Comparison of ENCODE assay signal across 1 cellular context in the genomic region with DNA sequence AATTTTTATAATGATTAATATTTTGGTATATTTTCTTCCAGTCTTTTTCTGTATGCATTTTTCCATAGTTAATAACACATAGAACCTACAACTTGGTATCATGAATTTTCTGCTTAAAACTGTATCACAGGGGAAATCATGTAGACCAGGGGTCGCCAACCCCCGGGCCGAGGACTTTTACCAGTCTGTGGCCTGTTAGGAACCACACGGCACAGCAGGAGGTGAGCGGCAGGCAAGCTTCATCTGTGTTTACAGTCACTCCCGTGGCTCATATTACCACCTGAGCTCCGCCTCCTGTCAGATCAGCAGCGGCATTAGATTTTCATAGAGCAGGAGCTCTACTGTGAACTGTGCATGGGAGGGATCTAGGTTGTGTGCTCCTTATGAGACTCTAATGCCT.
TF ChIP-seq lines count a peak whose summit lies in the region.

No MANE protein-coding gene starts in this region.

TF ChIP-seq in HEK293, 187 proteins besides CTCF, POLR2A, EP300 and RAD21 (continued from another document and continues in another):
- TF ChIP-seq, protein P1, sequence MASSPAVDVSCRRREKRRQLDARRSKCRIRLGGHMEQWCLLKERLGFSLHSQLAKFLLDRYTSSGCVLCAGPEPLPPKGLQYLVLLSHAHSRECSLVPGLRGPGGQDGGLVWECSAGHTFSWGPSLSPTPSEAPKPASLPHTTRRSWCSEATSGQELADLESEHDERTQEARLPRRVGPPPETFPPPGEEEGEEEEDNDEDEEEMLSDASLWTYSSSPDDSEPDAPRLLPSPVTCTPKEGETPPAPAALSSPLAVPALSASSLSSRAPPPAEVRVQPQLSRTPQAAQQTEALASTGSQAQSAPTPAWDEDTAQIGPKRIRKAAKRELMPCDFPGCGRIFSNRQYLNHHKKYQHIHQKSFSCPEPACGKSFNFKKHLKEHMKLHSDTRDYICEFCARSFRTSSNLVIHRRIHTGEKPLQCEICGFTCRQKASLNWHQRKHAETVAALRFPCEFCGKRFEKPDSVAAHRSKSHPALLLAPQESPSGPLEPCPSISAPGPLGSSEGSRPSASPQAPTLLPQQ (tag by site-specific recombination; IDR thresholded peaks at IDR 0.05) = no peak
- TF ChIP-seq ZNF292 (tag by site-specific recombination; IDR thresholded peaks at IDR 0.05; ENCODE audit: borderline replicate concordance, low read depth) (no peak), ZNF677 (tag by site-specific recombination; IDR thresholded peaks at IDR 0.05) (no peak), ZNF155 (tag by site-specific recombination; IDR thresholded peaks at IDR 0.05) (no peak), ZNF335 (tag by site-specific recombination; conservative IDR thresholded peaks at IDR 0.05) (no peak), ZFP37 (tag by site-specific recombination; IDR thresholded peaks at IDR 0.05) (no peak), YY1 (tag by site-specific recombination; IDR thresholded peaks at IDR 0.05) (no peak), SETDB1 (IDR thresholded peaks at IDR 0.05; ENCODE audit: insufficient read length, low read length) (no peak), ZNF664 (tag by site-specific recombination; IDR thresholded peaks at IDR 0.05) (no peak), PRDM6 (tag by site-specific recombination; IDR thresholded peaks at IDR 0.05) (no peak), ZNF266 (tag by site-specific recombination; IDR thresholded peaks at IDR 0.05; ENCODE audit: low read depth) (no peak), ZNF558 (tag by site-specific recombination; IDR thresholded peaks at IDR 0.05) (no peak), ZNF19 (tag by site-specific recombination; IDR thresholded peaks at IDR 0.05; ENCODE audit: low read depth) (no peak), GLIS1 (tag by site-specific recombination; IDR thresholded peaks at IDR 0.05) (peak; percentile 61), ZNF350 (tag by site-specific recombination; IDR thresholded peaks at IDR 0.05) (no peak), ZFP69B (tag by site-specific recombination; IDR thresholded peaks at IDR 0.05) (no peak), ZSCAN16 (tag by site-specific recombination; IDR thresholded peaks at IDR 0.05) (no peak), IKZF3 (tag by site-specific recombination; IDR thresholded peaks at IDR 0.05) (peak; percentile 35; the same call in 1 of the 2 replicates), ZNF416 (tag by site-specific recombination; IDR thresholded peaks at IDR 0.05) (no peak), REPIN1 (tag by site-specific recombination; IDR thresholded peaks at IDR 0.05; ENCODE audit: low read depth) (no peak), SP7 (tag by site-specific recombination; IDR thresholded peaks at IDR 0.05) (peak; percentile 71), ZNF777 (tag by site-specific recombination; IDR thresholded peaks at IDR 0.05; ENCODE audit: borderline replicate concordance) (no peak), ZNF600 (tag by site-specific recombination; IDR thresholded peaks at IDR 0.05) (peak; percentile 57; the same call in 1 of the 2 replicates), ZNF433 (tag by site-specific recombination; IDR thresholded peaks at IDR 0.05; ENCODE audit: low read depth) (no peak), RBAK (tag by site-specific recombination; IDR thresholded peaks at IDR 0.05) (no peak), ZSCAN23 (tag by site-specific recombination; IDR thresholded peaks at IDR 0.05) (no peak), PRDM10 (tag by site-specific recombination; IDR thresholded peaks at IDR 0.05) (peak; percentile 71), ZNF768 (tag by site-specific recombination; IDR thresholded peaks at IDR 0.05) (no peak), ZBTB7A (tag by site-specific recombination; IDR thresholded peaks at IDR 0.05; ENCODE audit: low read depth) (no peak), ZNF792 (tag by site-specific recombination; IDR thresholded peaks at IDR 0.05) (no peak), HIC1 (tag by site-specific recombination; IDR thresholded peaks at IDR 0.05) (peak; percentile 67), ZBTB48 (tag by site-specific recombination; IDR thresholded peaks at IDR 0.05) (no peak), ZNF169 (tag by site-specific recombination; IDR thresholded peaks at IDR 0.05) (no peak), ZNF362 (tag by site-specific recombination; IDR thresholded peaks at IDR 0.05) (no peak), ZNF843 (tag by site-specific recombination; IDR thresholded peaks at IDR 0.05) (0 out of 2 replicates have a peak, but pooled peaks have one; percentile 16), ZNF449 (tag by site-specific recombination; IDR thresholded peaks at IDR 0.05) (no peak), ZNF660 (tag by site-specific recombination; IDR thresholded peaks at IDR 0.05) (peak; percentile 57), ZNF140 (tag by site-specific recombination; IDR thresholded peaks at IDR 0.05) (no peak)
- TF ChIP-seq, protein P2, sequence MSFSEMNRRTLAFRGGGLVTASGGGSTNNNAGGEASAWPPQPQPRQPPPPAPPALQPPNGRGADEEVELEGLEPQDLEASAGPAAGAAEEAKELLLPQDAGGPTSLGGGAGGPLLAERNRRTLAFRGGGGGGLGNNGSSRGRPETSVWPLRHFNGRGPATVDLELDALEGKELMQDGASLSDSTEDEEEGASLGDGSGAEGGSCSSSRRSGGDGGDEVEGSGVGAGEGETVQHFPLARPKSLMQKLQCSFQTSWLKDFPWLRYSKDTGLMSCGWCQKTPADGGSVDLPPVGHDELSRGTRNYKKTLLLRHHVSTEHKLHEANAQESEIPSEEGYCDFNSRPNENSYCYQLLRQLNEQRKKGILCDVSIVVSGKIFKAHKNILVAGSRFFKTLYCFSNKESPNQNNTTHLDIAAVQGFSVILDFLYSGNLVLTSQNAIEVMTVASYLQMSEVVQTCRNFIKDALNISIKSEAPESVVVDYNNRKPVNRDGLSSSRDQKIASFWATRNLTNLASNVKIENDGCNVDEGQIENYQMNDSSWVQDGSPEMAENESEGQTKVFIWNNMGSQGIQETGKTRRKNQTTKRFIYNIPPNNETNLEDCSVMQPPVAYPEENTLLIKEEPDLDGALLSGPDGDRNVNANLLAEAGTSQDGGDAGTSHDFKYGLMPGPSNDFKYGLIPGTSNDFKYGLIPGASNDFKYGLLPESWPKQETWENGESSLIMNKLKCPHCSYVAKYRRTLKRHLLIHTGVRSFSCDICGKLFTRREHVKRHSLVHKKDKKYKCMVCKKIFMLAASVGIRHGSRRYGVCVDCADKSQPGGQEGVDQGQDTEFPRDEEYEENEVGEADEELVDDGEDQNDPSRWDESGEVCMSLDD (tag by site-specific recombination; IDR thresholded peaks at IDR 0.05) = no peak
- TF ChIP-seq, protein P3, sequence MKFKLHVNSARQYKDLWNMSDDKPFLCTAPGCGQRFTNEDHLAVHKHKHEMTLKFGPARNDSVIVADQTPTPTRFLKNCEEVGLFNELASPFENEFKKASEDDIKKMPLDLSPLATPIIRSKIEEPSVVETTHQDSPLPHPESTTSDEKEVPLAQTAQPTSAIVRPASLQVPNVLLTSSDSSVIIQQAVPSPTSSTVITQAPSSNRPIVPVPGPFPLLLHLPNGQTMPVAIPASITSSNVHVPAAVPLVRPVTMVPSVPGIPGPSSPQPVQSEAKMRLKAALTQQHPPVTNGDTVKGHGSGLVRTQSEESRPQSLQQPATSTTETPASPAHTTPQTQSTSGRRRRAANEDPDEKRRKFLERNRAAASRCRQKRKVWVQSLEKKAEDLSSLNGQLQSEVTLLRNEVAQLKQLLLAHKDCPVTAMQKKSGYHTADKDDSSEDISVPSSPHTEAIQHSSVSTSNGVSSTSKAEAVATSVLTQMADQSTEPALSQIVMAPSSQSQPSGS (tag by site-specific recombination; IDR thresholded peaks at IDR 0.05; ENCODE audit: low read depth) = no peak
- TF ChIP-seq, protein P4, sequence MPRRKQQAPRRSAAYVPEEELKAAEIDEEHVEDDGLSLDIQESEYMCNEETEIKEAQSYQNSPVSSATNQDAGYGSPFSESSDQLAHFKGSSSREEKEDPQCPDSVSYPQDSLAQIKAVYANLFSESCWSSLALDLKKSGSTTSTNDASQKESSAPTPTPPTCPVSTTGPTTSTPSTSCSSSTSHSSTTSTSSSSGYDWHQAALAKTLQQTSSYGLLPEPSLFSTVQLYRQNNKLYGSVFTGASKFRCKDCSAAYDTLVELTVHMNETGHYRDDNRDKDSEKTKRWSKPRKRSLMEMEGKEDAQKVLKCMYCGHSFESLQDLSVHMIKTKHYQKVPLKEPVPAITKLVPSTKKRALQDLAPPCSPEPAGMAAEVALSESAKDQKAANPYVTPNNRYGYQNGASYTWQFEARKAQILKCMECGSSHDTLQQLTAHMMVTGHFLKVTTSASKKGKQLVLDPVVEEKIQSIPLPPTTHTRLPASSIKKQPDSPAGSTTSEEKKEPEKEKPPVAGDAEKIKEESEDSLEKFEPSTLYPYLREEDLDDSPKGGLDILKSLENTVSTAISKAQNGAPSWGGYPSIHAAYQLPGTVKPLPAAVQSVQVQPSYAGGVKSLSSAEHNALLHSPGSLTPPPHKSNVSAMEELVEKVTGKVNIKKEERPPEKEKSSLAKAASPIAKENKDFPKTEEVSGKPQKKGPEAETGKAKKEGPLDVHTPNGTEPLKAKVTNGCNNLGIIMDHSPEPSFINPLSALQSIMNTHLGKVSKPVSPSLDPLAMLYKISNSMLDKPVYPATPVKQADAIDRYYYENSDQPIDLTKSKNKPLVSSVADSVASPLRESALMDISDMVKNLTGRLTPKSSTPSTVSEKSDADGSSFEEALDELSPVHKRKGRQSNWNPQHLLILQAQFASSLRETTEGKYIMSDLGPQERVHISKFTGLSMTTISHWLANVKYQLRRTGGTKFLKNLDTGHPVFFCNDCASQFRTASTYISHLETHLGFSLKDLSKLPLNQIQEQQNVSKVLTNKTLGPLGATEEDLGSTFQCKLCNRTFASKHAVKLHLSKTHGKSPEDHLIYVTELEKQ (tag by site-specific recombination; IDR thresholded peaks at IDR 0.05; ENCODE audit: borderline replicate concordance) = no peak; the same call in 1 of the 2 replicates
